1 cellular context compared by ENCODE assay signal in genomic region chr1:44714944-44715571, GRCh38.
TF ChIP-seq lines count a peak whose summit lies in the region.

No MANE protein-coding gene starts in this region.

TF ChIP-seq in H1, 55 proteins besides CTCF, POLR2A, EP300 and RAD21:
- TF ChIP-seq SIX5 (IDR thresholded peaks at IDR 0.05; ENCODE audit: low read depth, low read length) (no peak), TBP (IDR thresholded peaks at IDR 0.05; ENCODE audit: low read depth, low read length) (no peak), JUND (IDR thresholded peaks at IDR 0.05; ENCODE audit: low read length) (no peak), CREB1 (IDR thresholded peaks at IDR 0.05) (no peak), GTF2F1 (IDR thresholded peaks at IDR 0.05; ENCODE audit: borderline replicate concordance, low read depth, low read length) (no peak), ASH2L (IDR thresholded peaks at IDR 0.05; ENCODE audit: low read length) (no peak), USF2 (IDR thresholded peaks at IDR 0.05; ENCODE audit: low read length) (no peak), CHD1 (IDR thresholded peaks at IDR 0.05; ENCODE audit: low read depth, low read length) (no peak), NRF1 (IDR thresholded peaks at IDR 0.05; ENCODE audit: low read depth, low read length) (no peak), NANOG (IDR thresholded peaks at IDR 0.05; ENCODE audit: insufficient read depth, low read depth, low read length, poor library complexity, severe bottlenecking) (no peak), TAF1 (IDR thresholded peaks at IDR 0.05; ENCODE audit: low read depth, low read length) (no peak), MAFK (IDR thresholded peaks at IDR 0.05; ENCODE audit: low read depth, low read length) (no peak), RFX5 (IDR thresholded peaks at IDR 0.05; ENCODE audit: borderline replicate concordance, low read depth, low read length) (no peak), TAF7 (optimal IDR thresholded peaks at IDR 0.05; ENCODE audit: borderline replicate concordance, low read depth, low read length) (no peak), KDM4A (IDR thresholded peaks at IDR 0.05; ENCODE audit: low read depth, low read length, severe bottlenecking) (no peak), RBBP5 (IDR thresholded peaks at IDR 0.05; ENCODE audit: borderline replicate concordance, low read depth, low read length) (no peak), HDAC6 (IDR thresholded peaks at IDR 0.05; ENCODE audit: low read depth, low read length) (no peak), CBX8 (IDR thresholded peaks at IDR 0.05; ENCODE audit: borderline replicate concordance, low read depth, low read length) (no peak)
